ENCODE assay signal across 33 cellular contexts in the genomic region with DNA sequence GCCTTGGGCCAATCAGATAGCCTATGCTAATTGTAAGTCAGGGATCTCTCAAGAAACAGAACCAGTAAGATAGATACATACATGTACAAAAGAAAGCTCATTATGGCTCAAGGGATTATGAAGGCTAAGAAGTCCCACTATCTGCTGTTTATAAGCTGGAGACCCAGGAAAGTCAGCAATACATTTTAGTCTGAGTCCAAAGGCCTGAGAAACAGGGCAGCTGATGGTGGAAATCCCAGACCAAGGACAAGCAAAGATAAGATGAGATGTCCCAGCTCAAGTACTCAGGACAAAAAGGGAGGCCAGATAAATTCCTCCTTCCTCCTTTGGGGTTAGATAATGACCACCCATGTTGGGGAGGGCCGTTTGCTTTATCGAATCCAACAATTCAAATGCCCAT.
"Had no signal": no experiment of that assay in that cellular context is flagged by ENCODE, and none has a peak within 500 bp of the region (broad histone marks: within the 10 kb centered on the region; RNA-seq: fewer than 3 reads in every experiment).

No MANE protein-coding gene starts in this region.

- H3K36me3 ChIP-seq: adrenal gland, ascending aorta, brain microvascular endothelial cell, breast epithelium, cardiac muscle cell had no signal

- H3K9me3 ChIP-seq: adrenal gland, ascending aorta had no signal

- H3K4me1 ChIP-seq: adrenal gland, ascending aorta, breast epithelium had no signal

- ATAC-seq: activated naive CD4-positive, alpha-beta T cell treated with anti-CD3 and anti-CD28 coated beads, Interleukin-2, amount 50 U/mL, for 72 hours; activated naive CD8-positive, alpha-beta T cell treated with anti-CD3 and anti-CD28 coated beads, Interleukin-2, amount 50 U/mL, for 24 hours; activated T-cell treated with anti-CD3 and anti-CD28 coated beads, Interleukin-2, amount 50 U/mL, for 4 hours; activated T-cell treated with anti-CD3 and anti-CD28 coated beads, Interleukin-2, amount 50 U/mL, for 72 hours; activated T-helper 17 cell treated with anti-CD3 and anti-CD28 coated beads, Interleukin-2, amount 50 U/mL, for 72 hours; body of pancreas had no signal

- H3K4me3 ChIP-seq: adrenal gland, ascending aorta, body of pancreas, breast epithelium, cardiac muscle cell had no signal

- H3K27me3 ChIP-seq: adrenal gland, ascending aorta, body of pancreas, brain microvascular endothelial cell, breast epithelium, cardiac muscle cell had no signal

- DNase-seq: activated effector memory CD4-positive, alpha-beta T cell treated with anti-CD3 and anti-CD28 coated beads, Interleukin-2, amount 50 U/mL, for 16 hours; activated effector memory CD4-positive, alpha-beta T cell treated with Interleukin-2 at 50 U/mL for 16 hours; activated gamma-delta T cell; activated gamma-delta T cell treated with Interleukin-2 at 50 U/mL for 16 hours; activated naive CD4-positive, alpha-beta T cell; activated naive CD4-positive, alpha-beta T cell treated with anti-CD3 and anti-CD28 coated beads for 36 hours; activated naive CD4-positive, alpha-beta T cell treated with anti-CD3 and anti-CD28 coated beads, Interleukin-2, amount 10 ng/mL, durations not matched to agents 7 days and 5 days; activated naive CD4-positive, alpha-beta T cell treated with anti-CD3 and anti-CD28 coated beads, Interleukin-2, amount 50 U/mL, for 16 hours; activated naive CD4-positive, alpha-beta T cell treated with Interleukin-2 at 50 U/mL for 16 hours; activated naive CD8-positive, alpha-beta T cell treated with anti-CD3 and anti-CD28 coated beads for 36 hours; activated naive CD8-positive, alpha-beta T cell treated with anti-CD3 and anti-CD28 coated beads, Interleukin-2, amount 10 ng/mL, durations not matched to agents 7 days and 5 days; activated naive CD8-positive, alpha-beta T cell treated with anti-CD3 and anti-CD28 coated beads, Interleukin-2, amount 50 U/mL, for 24 hours; activated T-cell treated with anti-CD3 and anti-CD28 coated beads, Interleukin-2, amount 50 U/mL, for 1 hour; activated T-cell treated with anti-CD3 and anti-CD28 coated beads, Interleukin-2, amount 50 U/mL, for 24 hours; activated T-cell treated with anti-CD3 and anti-CD28 coated beads, Interleukin-2, amount 50 U/mL, for 4 hours; activated T-cell treated with anti-CD3 and anti-CD28 coated beads, Interleukin-2, amount 50 U/mL, for 48 hours; activated T-cell treated with anti-CD3 and anti-CD28 coated beads, Interleukin-2, amount 50 U/mL, for 72 hours; adrenal gland; amniotic stem cell; amygdala; anterior cingulate cortex; aorta; brain microvascular endothelial cell; caudate nucleus; central memory CD4-positive, alpha-beta T cell; cerebellar nuclear complex had no signal

- H3K27ac ChIP-seq: adrenal gland, ascending aorta, brain microvascular endothelial cell, breast epithelium, cardiac muscle cell had no signal

- FAIRE-seq: astrocyte had no signal
